Comparison of ENCODE assay signal across 9 cellular contexts in genomic region chr18:8367217-8367988, GRCh38.
DNase-seq lines count a peak whose midpoint lies in the region; ATAC-seq and TF ChIP-seq lines count a peak whose summit lies in the region.
"Had no signal": no experiment of that assay in that cellular context is flagged by ENCODE, and none has a peak within 500 bp of the region (broad histone marks: within the 10 kb centered on the region; RNA-seq: fewer than 3 reads in every experiment).

No MANE protein-coding gene starts in this region.

- H3K36me3 Mint-ChIP-seq in naive thymus-derived CD4-positive, alpha-beta T cell = peaks cover 0 to 3% (median 0%) of the 10 kb centered on the region in 5 donors

- intact Hi-C loops in naive thymus-derived CD4-positive, alpha-beta T cell (cut with micrococcal nuclease) = no loop called here

- peak overlapping the region in 3 of 9 donors; percentile 6 to 49 (median 45) for H3K27ac Mint-ChIP-seq in naive thymus-derived CD4-positive, alpha-beta T cell

- no peaks in the 10 kb centered on the region; the same call in 1 of the 2 replicates for H3K4me1 ChIP-seq in HUES6 (ENCODE audit: control insufficient read depth, insufficient read depth, low read length)
- H3K4me1 ChIP-seq in esophagus (ENCODE audit: control insufficient read depth in 2 of 2, insufficient read depth in 2 of 2, low read length in 1 of 2) = no peaks in the 10 kb centered on the region
- no peaks in the 10 kb centered on the region for H3K4me1 ChIP-seq in naive thymus-derived CD4-positive, alpha-beta T cell (ENCODE audit: control insufficient read depth in 2 of 2, insufficient read depth in 2 of 2, low read length in 2 of 2)

- H3K4me3 ChIP-seq in HUES6 (ENCODE audit: low read depth, low read length) (peak overlapping the region; percentile 48), WERI-Rb-1 (ENCODE audit: low read depth, low read length) (peak overlapping the region; percentile 43), esophagus (ENCODE audit: low read depth in 1 of 2, low read length in 2 of 2) (peak overlapping the region; percentile 34 to 36)
- no peak overlapping the region for H3K4me3 ChIP-seq in naive thymus-derived CD4-positive, alpha-beta T cell (ENCODE audit: low read length)

- no peaks in the 10 kb centered on the region for H3K9me3 ChIP-seq in HUES6 (ENCODE audit: control insufficient read depth, insufficient read depth, low read depth, low read length)
- H3K9me3 ChIP-seq in WERI-Rb-1 (ENCODE audit: severe bottlenecking) = no peaks in the 10 kb centered on the region
- no peaks in the 10 kb centered on the region for H3K9me3 ChIP-seq in esophagus (ENCODE audit: control insufficient read depth in 2 of 2, insufficient read depth in 1 of 2, low read depth in 1 of 2, low read length in 1 of 2)
- no peaks in the 10 kb centered on the region for H3K9me3 ChIP-seq in naive thymus-derived CD4-positive, alpha-beta T cell (ENCODE audit: control insufficient read depth in 2 of 3, low read length in 3 of 3)

- CTCF ChIA-PET in naive thymus-derived CD4-positive, alpha-beta T cell (lab: Charles Lee) = no interaction called here

- H3K4me1 Mint-ChIP-seq in naive thymus-derived CD4-positive, alpha-beta T cell = peaks cover 0 to 10% (median 5%) of the 10 kb centered on the region in 7 donors

- 5 to 8% methylated on average over 47 of the region's 47 CpGs for WGBS in esophagus, 2 donors

- POLR2A ChIA-PET in naive thymus-derived CD4-positive, alpha-beta T cell (lab: Charles Lee) = no interaction called here

- H3K27me3 Mint-ChIP-seq in naive thymus-derived CD4-positive, alpha-beta T cell = peaks cover 23 to 63% (median 29%) of the 10 kb centered on the region in 5 donors

- H3K4me3 Mint-ChIP-seq in naive thymus-derived CD4-positive, alpha-beta T cell = peak overlapping the region; percentile 8 to 79 (median 68)

- H3K9me3 Mint-ChIP-seq in naive thymus-derived CD4-positive, alpha-beta T cell = peaks cover 0 to 7% (median 0%) of the 10 kb centered on the region in 11 donors

- H3K27me3 ChIP-seq in HUES6 (ENCODE audit: control insufficient read depth, insufficient read depth, low read length) = peaks cover 21% of the 10 kb centered on the region; the same call in 1 of the 2 replicates
- H3K27me3 ChIP-seq in WERI-Rb-1 (ENCODE audit: insufficient read depth, low read depth, severe bottlenecking) = no peaks in the 10 kb centered on the region
- H3K27me3 ChIP-seq in esophagus (ENCODE audit: control insufficient read depth in 1 of 2, insufficient read depth in 2 of 2, low read length in 2 of 2) = no peaks in the 10 kb centered on the region
- H3K27me3 ChIP-seq in naive thymus-derived CD4-positive, alpha-beta T cell (ENCODE audit: control insufficient read depth in 2 of 2, insufficient read depth in 2 of 2, low read length in 2 of 2) = no peaks in the 10 kb centered on the region

- H3K36me3 ChIP-seq in HUES6 (ENCODE audit: control insufficient read depth, insufficient read depth, low read length) (no peaks in the 10 kb centered on the region), WERI-Rb-1 (no peaks in the 10 kb centered on the region), esophagus (ENCODE audit: control insufficient read depth in 2 of 2, insufficient read depth in 2 of 2, low read length in 1 of 2) (no peaks in the 10 kb centered on the region)
- H3K36me3 ChIP-seq in naive thymus-derived CD4-positive, alpha-beta T cell (ENCODE audit: control insufficient read depth in 2 of 3, insufficient read depth in 3 of 3, low read length in 3 of 3) = no peaks in the 10 kb centered on the region

- peak; percentile 46 for ATAC-seq in naive thymus-derived CD4-positive, alpha-beta T cell
- ATAC-seq in GM21576 (IDR thresholded peaks at IDR 0.05; ENCODE audit: unreplicated experiment) (no peak), GM18868 (IDR thresholded peaks at IDR 0.05; ENCODE audit: unreplicated experiment) (no peak)

- H3K27ac ChIP-seq in HUES6 (ENCODE audit: low read depth, low read length) (no peak overlapping the region), WERI-Rb-1 (no peak overlapping the region), esophagus (ENCODE audit: low read depth in 2 of 2, low read length in 1 of 2) (no peak overlapping the region)
- no peak overlapping the region for H3K27ac ChIP-seq in naive thymus-derived CD4-positive, alpha-beta T cell (ENCODE audit: low read depth, low read length)
- H3K27ac ChIP-seq: skin epidermis had no signal

- no peak overlapping the region for H3K9ac ChIP-seq in HUES6 (ENCODE audit: low read length)

- TF ChIP-seq CTCF in WERI-Rb-1 (IDR thresholded peaks at IDR 0.05; ENCODE audit: low read depth, low read length) = peak; percentile 61

- DNase-seq in DMS53 treated with DMSO at 0.1 percent for 48 hours (lab: John Stamatoyannopoulos, UW; ENCODE audit: unreplicated experiment) (peak; percentile 95), WERI-Rb-1 (peak; percentile 54), activated gamma-delta T cell treated with Interleukin-2 at 50 U/mL for 16 hours (no peak)
- DNase-seq in naive thymus-derived CD4-positive, alpha-beta T cell = peak in 7 of 9 donors; percentile 7 to 46 (median 27)
